5 cellular contexts compared by ENCODE assay signal in genomic region chr14:34187645-34188044, GRCh38.
"Had no signal": no experiment of that assay in that cellular context is flagged by ENCODE, and none has a peak within 500 bp of the region (broad histone marks: within the 10 kb centered on the region; RNA-seq: fewer than 3 reads in every experiment).

No MANE protein-coding gene starts in this region.

- H3K27me3 Mint-ChIP-seq: IgD-negative memory B cell had no signal

- H3K4me3 ChIP-seq: GM23338 had no signal

- ATAC-seq: GM23338 had no signal

- H3K36me3 Mint-ChIP-seq: IgD-negative memory B cell had no signal

- H3K4me1 Mint-ChIP-seq: GM23338, H9, IgD-negative memory B cell had no signal

- H3K27ac Mint-ChIP-seq: GM23338, H9, IgD-negative memory B cell had no signal

- H3K4me2 ChIP-seq: GM23338 had no signal

- H3K4me3 Mint-ChIP-seq: GM23338, H9, IgD-negative memory B cell had no signal

- H2AFZ ChIP-seq: GM23338 had no signal

- DNase-seq: H9, HCEC 1CT, KBM-7 had no signal

- H3K9me3 Mint-ChIP-seq: GM23338, H9 had no signal
